In genomic region chr9:94826644-94827410, GRCh38 we compare ENCODE assay signal across 15 cellular contexts.
DNase-seq lines count a peak whose midpoint lies in the region; ATAC-seq, FAIRE-seq and TF ChIP-seq lines count a peak whose summit lies in the region.
"Had no signal": no experiment of that assay in that cellular context is flagged by ENCODE, and none has a peak within 500 bp of the region (broad histone marks: within the 10 kb centered on the region; RNA-seq: fewer than 3 reads in every experiment).

No MANE protein-coding gene starts in this region.

- no peak for TF ChIP-seq CTCF in heart left ventricle (IDR thresholded peaks at IDR 0.05)
- TF ChIP-seq CTCF in GM12878 (IDR thresholded peaks at IDR 0.05 in 2 of 3, conservative IDR thresholded peaks at IDR 0.05 in 1 of 3; ENCODE audit: control insufficient read depth in 2 of 3, extremely low read depth in 1 of 3, insufficient read depth in 1 of 3, low read depth in 3 of 3, low read length in 3 of 3): no peak
- TF ChIP-seq CTCF in nephron (IDR thresholded peaks at IDR 0.05; ENCODE audit: unreplicated experiment in 3 of 3): no peak
- no peak for TF ChIP-seq CTCF in upper lobe of right lung (IDR thresholded peaks at IDR 0.05)

- RAD21 ChIA-PET in GM12878 (lab: Charles Lee; ENCODE audit: unreplicated experiment): no interaction called here

- H3K27me3 Mint-ChIP-seq in nephron (ENCODE audit: low read depth): no peaks in the 10 kb centered on the region
- no peaks in the 10 kb centered on the region for H3K27me3 Mint-ChIP-seq in T-helper 2 cell treated with Interferon-gamma antibody and Interleukin-4, amounts not matched to agents 5 μg/mL and 100 μg/mL, for 36 hours (ENCODE audit: low read depth)

- DNase-seq in heart left ventricle (no peak), left cardiac atrium (no peak), GM12878 (ENCODE audit: low read depth, low spot score) (no peak), upper lobe of right lung (no peak)
- DNase-seq in T-helper 2 cell treated with Interferon-gamma antibody and Interleukin-4, amounts not matched to agents 5 μg/mL and 100 μg/mL, for 36 hours (ENCODE audit: low spot score): no peak
- no peak for DNase-seq in activated effector memory CD4-positive, alpha-beta T cell treated with Interleukin-2 at 50 U/mL for 16 hours
- DNase-seq: activated CD4-positive, alpha-beta T cell treated with anti-CD3 and anti-CD28 coated beads for 1 hour; activated T-cell treated with anti-CD3 and anti-CD28 coated beads, Interleukin-2, amount 50 U/mL, for 4 hours; DMS79 treated with DMSO at 0.1 percent for 48 hours; effector memory CD4-positive, alpha-beta T cell; kidney glomerular epithelial cell; NCI-H2171 had no signal

- WGBS in heart left ventricle, 4 donors: 87 to 96% (median 92%) methylated on average over 3 of the region's 3 CpGs
- 77% methylated on average over 3 of the region's 3 CpGs for WGBS in GM12878 (ENCODE audit: insufficient coverage, insufficient replicate concordance, low lambda C conversion rate, missing lambda C conversion rate)

- no peak for TF ChIP-seq EP300 in GM12878 (IDR thresholded peaks at IDR 0.05; ENCODE audit: borderline replicate concordance in 1 of 2, control insufficient read depth in 1 of 2, low read depth in 2 of 2, low read length in 2 of 2)

- peaks cover 37% of the 10 kb centered on the region for H3K36me3 Mint-ChIP-seq in nephron (ENCODE audit: low read depth)
- H3K36me3 Mint-ChIP-seq in T-helper 2 cell treated with Interferon-gamma antibody and Interleukin-4, amounts not matched to agents 5 μg/mL and 100 μg/mL, for 36 hours (ENCODE audit: low read depth): peaks cover 6% of the 10 kb centered on the region

- peaks cover 0 to 6% (median 0%) of the 10 kb centered on the region in 12 donors for H3K9me3 ChIP-seq in heart left ventricle
- H3K9me3 ChIP-seq in GM12878 (replicated peaks; ENCODE audit: control insufficient read depth, insufficient read depth, low read length): peaks cover 2% of the 10 kb centered on the region; the same call in 1 of the 3 replicates
- no peaks in the 10 kb centered on the region for H3K9me3 ChIP-seq in upper lobe of right lung
- H3K9me3 ChIP-seq: neutrophil had no signal

- SMC1A ChIA-PET in GM12878 (lab: Charles Lee; ENCODE audit: uncharacterized antibody, unreplicated experiment): interaction anchor here (1.0 to 2.5 kb wide), 4 partner anchors 8 to 49 kb away, joined by 3 to 5 read pairs (median 4); no protein-coding TSS in a partner anchor

- in situ Hi-C loops in GM12878 (cut with MboI): no loop called here

- H2AFZ ChIP-seq in GM12878 (ENCODE audit: control insufficient read depth, low read depth, low read length): no peak overlapping the region

- H3K27me3 ChIP-seq in heart left ventricle (no peaks in the 10 kb centered on the region), GM12878 (replicated peaks in 1 of 2; ENCODE audit: control insufficient read depth in 2 of 2, insufficient read depth in 2 of 2, low read length in 1 of 2) (no peaks in the 10 kb centered on the region), upper lobe of right lung (no peaks in the 10 kb centered on the region)
- H3K27me3 ChIP-seq: neutrophil had no signal

- no peak overlapping the region for H3K4me3 ChIP-seq in heart left ventricle
- H3K4me3 ChIP-seq in GM12878: no peak overlapping the region
- H3K4me3 ChIP-seq in upper lobe of right lung: no peak overlapping the region

- H3K79me2 ChIP-seq in GM12878 (ENCODE audit: control insufficient read depth, insufficient read depth, low read length): no peaks in the 10 kb centered on the region

- peaks cover 62% of the 10 kb centered on the region for H3K4me1 Mint-ChIP-seq in nephron
- H3K4me1 Mint-ChIP-seq in T-helper 2 cell treated with Interferon-gamma antibody and Interleukin-4, amounts not matched to agents 5 μg/mL and 100 μg/mL, for 36 hours (ENCODE audit: low read depth): peaks cover 10% of the 10 kb centered on the region

- no peaks in the 10 kb centered on the region for H4K20me1 ChIP-seq in GM12878 (ENCODE audit: control insufficient read depth, insufficient read depth)

- H3K9me3 Mint-ChIP-seq in nephron: no peaks in the 10 kb centered on the region
- peaks cover 10% of the 10 kb centered on the region for H3K9me3 Mint-ChIP-seq in T-helper 2 cell treated with Interferon-gamma antibody and Interleukin-4, amounts not matched to agents 5 μg/mL and 100 μg/mL, for 36 hours
- H3K9me3 Mint-ChIP-seq: activated T-cell treated with anti-CD3 and anti-CD28 coated beads, Interleukin-2, amount 50 U/mL, for 4 hours had no signal

- no TSS peak for BruUV-seq in GM12878 (replicated peaks; lab: Mats Ljungman, UMichigan)

- no peak for FAIRE-seq in GM12878 (lab: Jason Lieb, UNC)

- no peak overlapping the region for H3K9ac ChIP-seq in GM12878 (ENCODE audit: control insufficient read depth, insufficient read depth, low read length)

- H3K36me3 ChIP-seq in heart left ventricle: no peaks in the 10 kb centered on the region
- no peaks in the 10 kb centered on the region; a peak in 1 of 4 replicates for H3K36me3 ChIP-seq in GM12878 (ENCODE audit: control insufficient read depth in 2 of 2, insufficient read depth in 2 of 2, low read length in 1 of 2)
- no peaks in the 10 kb centered on the region for H3K36me3 ChIP-seq in upper lobe of right lung
- H3K36me3 ChIP-seq: neutrophil had no signal

- ATAC-seq in heart left ventricle: no peak
- ATAC-seq in left cardiac atrium: no peak
- ATAC-seq in GM12878: peak; percentile 40; the same call in 2 of the 3 replicates
- ATAC-seq in upper lobe of right lung: no peak
- ATAC-seq in GM18520 (IDR thresholded peaks at IDR 0.05; ENCODE audit: unreplicated experiment): no peak
- ATAC-seq: activated T-cell treated with anti-CD3 and anti-CD28 coated beads, Interleukin-2, amount 50 U/mL, for 4 hours had no signal

- intact Hi-C loops in heart left ventricle (cut with DNase I): loop anchor here in 1 of 10 donors (5.0 kb wide), 1 partner anchor 35 kb away; no protein-coding TSS in a partner anchor
- intact Hi-C loops in left cardiac atrium (cut with DNase I): no loop called here
- intact Hi-C loops in GM12878 (cut with micrococcal nuclease; ENCODE audit: unreplicated experiment): no loop called here
- intact Hi-C loops in upper lobe of right lung (cut with DNase I): no loop called here

- H3K4me1 ChIP-seq in heart left ventricle: peaks cover 0 to 62% (median 24%) of the 10 kb centered on the region in 12 donors
- peaks cover 12% of the 10 kb centered on the region for H3K4me1 ChIP-seq in GM12878 (ENCODE audit: control insufficient read depth, insufficient read depth, low read length)
- H3K4me1 ChIP-seq in upper lobe of right lung: peaks cover 29% of the 10 kb centered on the region

- no peak for TF ChIP-seq POLR2A in heart left ventricle (IDR thresholded peaks at IDR 0.05)
- no peak for TF ChIP-seq POLR2A in GM12878 (IDR thresholded peaks at IDR 0.05; ENCODE audit: low read depth, low read length)

- peak overlapping the region; percentile 77 to 90 (median 90) for H3K27ac Mint-ChIP-seq in nephron
- no peak overlapping the region for H3K27ac Mint-ChIP-seq in T-helper 2 cell treated with Interferon-gamma antibody and Interleukin-4, amounts not matched to agents 5 μg/mL and 100 μg/mL, for 36 hours

- POLR2A ChIA-PET in GM12878 (lab: Charles Lee): no interaction called here

- H3K4me3 Mint-ChIP-seq in nephron: no peak overlapping the region
- H3K4me3 Mint-ChIP-seq in T-helper 2 cell treated with Interferon-gamma antibody and Interleukin-4, amounts not matched to agents 5 μg/mL and 100 μg/mL, for 36 hours: no peak overlapping the region
- H3K4me3 Mint-ChIP-seq: activated T-cell treated with anti-CD3 and anti-CD28 coated beads, Interleukin-2, amount 50 U/mL, for 4 hours had no signal

- TF ChIP-seq RAD21 in GM12878 (IDR thresholded peaks at IDR 0.05; ENCODE audit: insufficient read depth, low read depth, low read length): no peak

- CTCF ChIA-PET in GM12878 (lab: Yijun Ruan, JAX): interaction anchor here (0.6 to 1.3 kb wide), 2 partner anchors 19 to 34 kb away, joined by 4 read pairs; no protein-coding TSS in a partner anchor

- H3K4me2 ChIP-seq in GM12878 (ENCODE audit: control insufficient read depth, insufficient read depth): no peak overlapping the region

- H3K27ac ChIP-seq in heart left ventricle (peak overlapping the region in 10 of 12 donors; percentile 2 to 67 (median 53)), GM12878 (ENCODE audit: control insufficient read depth, insufficient read depth) (no peak overlapping the region), upper lobe of right lung (peak overlapping the region; percentile 6)
- H3K27ac ChIP-seq: neutrophil had no signal

TF ChIP-seq in GM12878, 131 proteins besides CTCF, POLR2A, EP300 and RAD21:
- no peak for TF ChIP-seq NR2C2 (IDR thresholded peaks at IDR 0.05; ENCODE audit: borderline replicate concordance, control insufficient read depth, insufficient read length, low read depth)
- TF ChIP-seq NBN (IDR thresholded peaks at IDR 0.05): no peak
- TF ChIP-seq RCOR1 (conservative IDR thresholded peaks at IDR 0.05; ENCODE audit: low read depth, low read length): no peak
- TF ChIP-seq NFIC (IDR thresholded peaks at IDR 0.05; ENCODE audit: low read depth, low read length): no peak
- TF ChIP-seq RBBP5 (conservative IDR thresholded peaks at IDR 0.05): no peak
TF ChIP-seq in GM12878: peak in this region for 0.
